ENCODE assay signal across 8 cellular contexts in genomic region chr17:76700627-76701470, GRCh38. TPM values are rescaled to one million over a fixed set of nuclear protein-coding genes. Genes with fewer than 3 reads are reported as not detected.
DNase-seq lines count a peak whose midpoint lies in the region; ATAC-seq, FAIRE-seq and TF ChIP-seq lines count a peak whose summit lies in the region.

No MANE protein-coding gene starts in this region.

- H3K4me3 ChIP-seq in A549 (no peak overlapping the region), choroid plexus epithelial cell (ENCODE audit: low read depth, low read length) (peak overlapping the region; percentile 40), mesenchymal stem cell (ENCODE audit: insufficient read depth in 1 of 2, low read depth in 1 of 2, low read length in 2 of 2) (peak overlapping the region; percentile 11 to 70), upper lobe of left lung (peak overlapping the region in 2 of 4 donors; percentile 2 to 38)

- no peaks in the 10 kb centered on the region for H3K79me1 ChIP-seq in mesenchymal stem cell (replicated peaks; ENCODE audit: low read length, poor library complexity, severe bottlenecking)

- peak overlapping the region; percentile 54 for H2BK120ac ChIP-seq in mesenchymal stem cell (ENCODE audit: low read depth, low read length)

- peak overlapping the region; percentile 87 for H3K9ac ChIP-seq in mesenchymal stem cell (ENCODE audit: low read length)

- H3K9me3 ChIP-seq in A549, result no peaks in the 10 kb centered on the region
- no peaks in the 10 kb centered on the region for H3K9me3 ChIP-seq in mesenchymal stem cell (ENCODE audit: control insufficient read depth, low read length)
- H3K9me3 ChIP-seq in upper lobe of left lung, result no peaks in the 10 kb centered on the region

- CTCF ChIA-PET in A549 (lab: Yijun Ruan, JAX), result interaction anchor here (3.4 to 26.0 kb wide), 3 partner anchors 11 to 177 kb away, joined by 14 to 456 read pairs (median 56); no protein-coding TSS in a partner anchor

- TF ChIP-seq CTCF in A549 (IDR thresholded peaks at IDR 0.05) (no peak), choroid plexus epithelial cell (conservative IDR thresholded peaks at IDR 0.05; ENCODE audit: low read depth, low read length) (no peak), upper lobe of left lung (IDR thresholded peaks at IDR 0.05) (no peak)

- TF ChIP-seq POLR2A in A549 (IDR thresholded peaks at IDR 0.05; ENCODE audit: low read length), result no peak
- TF ChIP-seq POLR2A in upper lobe of left lung (IDR thresholded peaks at IDR 0.05), result peak in 2 of 4 donors; percentile 18 to 29

- H3K27ac ChIP-seq in A549 (no peak overlapping the region), mesenchymal stem cell (ENCODE audit: low read length, poor library complexity, severe bottlenecking) (peak overlapping the region; percentile 92), upper lobe of left lung (peak overlapping the region; percentile 81 to 88 (median 88))

- DNase-seq in A549 (ENCODE audit: low read depth in 1 of 2, low spot score in 1 of 2), result no peak
- peak; percentile 90 for DNase-seq in LHCN-M2 (ENCODE audit: low read depth)
- DNase-seq in choroid plexus epithelial cell (ENCODE audit: low read depth), result peak; percentile 81
- DNase-seq in mesenchymal stem cell, result peak; percentile 94
- no peak for DNase-seq in upper lobe of left lung
- DNase-seq in stimulated activated CD4-positive, alpha-beta T cell treated with anti-CD3 and anti-CD28 coated beads, Interleukin-12 subunit alpha, Interleukin-12 subunit beta, amount 100 ng/mL, for 4 hours, result no peak
- no peak for DNase-seq in NCI-H128 (lab: John Stamatoyannopoulos, UW; ENCODE audit: unreplicated experiment)

- H3K27me3 ChIP-seq in mesenchymal stem cell (ENCODE audit: control insufficient read depth in 1 of 2, insufficient read depth in 1 of 2, low read length in 2 of 2) (no peaks in the 10 kb centered on the region), upper lobe of left lung (no peaks in the 10 kb centered on the region)

- H3K4ac ChIP-seq in mesenchymal stem cell (ENCODE audit: low read depth in 1 of 2, low read length in 2 of 2), result peak overlapping the region; percentile 77 to 86

- peak overlapping the region; percentile 85 for H4K8ac ChIP-seq in mesenchymal stem cell (ENCODE audit: low read length)

- no peak overlapping the region for H2AFZ ChIP-seq in mesenchymal stem cell (ENCODE audit: low read depth, low read length)

- H3K36me3 ChIP-seq in mesenchymal stem cell (ENCODE audit: control insufficient read depth in 1 of 2, insufficient read depth in 2 of 2, low read depth in 1 of 2, low read length in 2 of 2), result peaks cover 0 to 6% of the 10 kb centered on the region in 2 experiments
- H3K36me3 ChIP-seq in upper lobe of left lung, result no peaks in the 10 kb centered on the region

- H3K18ac ChIP-seq in mesenchymal stem cell (ENCODE audit: low read depth in 1 of 2, low read length in 2 of 2), result peak overlapping the region; percentile 81 to 88

- H3K4me1 ChIP-seq in A549 (no peaks in the 10 kb centered on the region), mesenchymal stem cell (ENCODE audit: control insufficient read depth, insufficient read depth, low read depth, low read length) (peaks cover 53% of the 10 kb centered on the region), upper lobe of left lung (peaks cover 41 to 63% (median 48%) of the 10 kb centered on the region in 4 donors)

- no peak overlapping the region for H3K23ac ChIP-seq in mesenchymal stem cell (ENCODE audit: low read length in 2 of 2)

- H2BK15ac ChIP-seq in mesenchymal stem cell (ENCODE audit: low read depth, poor library complexity, severe bottlenecking), result peak overlapping the region; percentile 80

- TF ChIP-seq EP300 in A549 (IDR thresholded peaks at IDR 0.05), result no peak
- peak in 1 of 4 donors; percentile 29 for TF ChIP-seq EP300 in upper lobe of left lung (IDR thresholded peaks at IDR 0.05)

- ATAC-seq in A549 (peak; percentile 14; a peak in 3 of 6 replicates), upper lobe of left lung (ENCODE audit: low FRiP score in 2 of 2) (peak; percentile 79 to 85), GM21825 (IDR thresholded peaks at IDR 0.05; ENCODE audit: unreplicated experiment) (no peak)

- TF ChIP-seq RAD21 in A549 (conservative IDR thresholded peaks at IDR 0.05 in 1 of 2, IDR thresholded peaks at IDR 0.05 in 1 of 2), result no peak

- peak overlapping the region; percentile 93 for H4K91ac ChIP-seq in mesenchymal stem cell (ENCODE audit: low read length)

- peak overlapping the region; percentile 45 for H2BK5ac ChIP-seq in mesenchymal stem cell (ENCODE audit: low read depth, low read length, poor library complexity, severe bottlenecking)

- POLR2A ChIA-PET in A549 (lab: Yijun Ruan, JAX), result no interaction called here

- no peak for FAIRE-seq in A549 (lab: Jason Lieb, UNC)

- WGBS in A549 (ENCODE audit: missing lambda C conversion rate), result 88% methylated on average over 32 of the region's 32 CpGs
- 29% methylated on average over 31 of the region's 32 CpGs for WGBS in mesenchymal stem cell
- WGBS in upper lobe of left lung, 2 donors, result 57 to 58% methylated on average over 32 of the region's 32 CpGs

- H2AK5ac ChIP-seq in mesenchymal stem cell (ENCODE audit: low read length, severe bottlenecking), result peak overlapping the region; percentile 98

- peak overlapping the region; percentile 76 to 90 for H2BK12ac ChIP-seq in mesenchymal stem cell (ENCODE audit: low read length in 2 of 2)

- peak overlapping the region in 1 of 2 experiments; percentile 55 for H3K14ac ChIP-seq in mesenchymal stem cell (ENCODE audit: low read length in 2 of 2)

- H3K4me2 ChIP-seq in A549 (no peak overlapping the region), mesenchymal stem cell (ENCODE audit: low read length, poor library complexity, severe bottlenecking) (peak overlapping the region; percentile 62)

TF ChIP-seq in A549, 52 proteins besides CTCF, POLR2A, EP300 and RAD21 (continues in another document):
- TF ChIP-seq BCL3 (IDR thresholded peaks at IDR 0.05), result no peak

RNA-seq across cellular contexts. Expression of gene MXRA7, which starts 9.9 kb away (rescaled TPM):
- polyA plus RNA-seq in A549 (2011; rRNA removed), result 47.8 and 80.1 TPM in 2 replicates
- 23.0 and 30.3 TPM in 2 replicates for polyA plus RNA-seq in A549 (2012; cell fraction: cytosol; rRNA removed)
- 7.5 and 12.8 TPM in 2 replicates for polyA plus RNA-seq in A549 (2012; cell fraction: nucleus; rRNA removed)
- 48.6 to 59.2 TPM (median 57.2 TPM) in 3 replicates for polyA plus RNA-seq in A549 (2017; fragmentation: RNase III; extraction: RNeasy Plus Mini Kit Qiagen cat#74134 plus additional on column Dnase treatment)
- 20.3 and 22.2 TPM in 2 replicates for polyA minus RNA-seq in A549 (2011; rRNA and poly(A)+ RNA removed)
- total RNA-seq in LHCN-M2 (2014; rRNA removed), result 470 and 568 TPM in 2 replicates
- 354 TPM for polyA plus RNA-seq in LHCN-M2 (2012)
- 167 TPM for polyA plus RNA-seq in mesenchymal stem cell (2013, experiment 1 of 2)
- polyA plus RNA-seq in mesenchymal stem cell (2013, experiment 2 of 2), result 173 TPM
- total RNA-seq in upper lobe of left lung, result 100 to 1,000 TPM in 1 of 6 donors, 10 to 100 TPM in 5; 21.0 to 147 (median 73.5) TPM

RNA-seq across cellular contexts. Expression of gene JMJD6, which starts 25.6 kb away (rescaled TPM):
- 17.5 and 23.0 TPM in 2 replicates for polyA plus RNA-seq in A549 (2011; rRNA removed)
- polyA plus RNA-seq in A549 (2012; cell fraction: cytosol; rRNA removed), result 29.8 and 31.6 TPM in 2 replicates
- 38.6 and 43.7 TPM in 2 replicates for polyA plus RNA-seq in A549 (2012; cell fraction: nucleus; rRNA removed)
- polyA plus RNA-seq in A549 (2017; fragmentation: RNase III; extraction: RNeasy Plus Mini Kit Qiagen cat#74134 plus additional on column Dnase treatment), result 44.5 to 55.3 TPM (median 53.3 TPM) in 3 replicates
- polyA minus RNA-seq in A549 (2011; rRNA and poly(A)+ RNA removed), result 16.0 and 23.1 TPM in 2 replicates
- total RNA-seq in LHCN-M2 (2014; rRNA removed), result 29.3 and 34.5 TPM in 2 replicates
- polyA plus RNA-seq in LHCN-M2 (2012), result 36.2 TPM
- polyA plus RNA-seq in mesenchymal stem cell (2013, experiment 1 of 2), result 23.3 TPM
- 24.1 TPM for polyA plus RNA-seq in mesenchymal stem cell (2013, experiment 2 of 2)
- 10 to 100 TPM; 23.3 to 63.9 (median 31.0) TPM for total RNA-seq in upper lobe of left lung

RNA-seq across cellular contexts. Expression of gene METTL23, which starts 25.8 kb away (rescaled TPM):
- polyA plus RNA-seq in A549 (2011; rRNA removed) (120 and 138 TPM in 2 replicates), A549 (2017; fragmentation: RNase III; extraction: RNeasy Plus Mini Kit Qiagen cat#74134 plus additional on column Dnase treatment) (64.6 to 67.2 TPM (median 64.9 TPM) in 3 replicates)
- polyA plus RNA-seq in A549 (2012; cell fraction: cytosol; rRNA removed), result 59.6 and 69.2 TPM in 2 replicates
- polyA plus RNA-seq in A549 (2012; cell fraction: nucleus; rRNA removed), result 52.8 and 61.7 TPM in 2 replicates
- polyA minus RNA-seq in A549 (2011; rRNA and poly(A)+ RNA removed), result 22.2 and 33.0 TPM in 2 replicates
- total RNA-seq in LHCN-M2 (2014; rRNA removed) (40.5 and 41.2 TPM in 2 replicates), upper lobe of left lung (10 to 100 TPM; 13.6 to 38.9 (median 28.3) TPM)
- 38.5 TPM for polyA plus RNA-seq in LHCN-M2 (2012)
- 35.5 TPM for polyA plus RNA-seq in mesenchymal stem cell (2013, experiment 1 of 2)
- 38.7 TPM for polyA plus RNA-seq in mesenchymal stem cell (2013, experiment 2 of 2)

RNA-seq across cellular contexts. Expression of gene SRSF2, which starts 36.3 kb away (rescaled TPM):
- polyA plus RNA-seq in A549 (2011; rRNA removed) (348 and 412 TPM in 2 replicates), A549 (2017; fragmentation: RNase III; extraction: RNeasy Plus Mini Kit Qiagen cat#74134 plus additional on column Dnase treatment) (338 to 342 TPM (median 340 TPM) in 3 replicates)
- polyA plus RNA-seq in A549 (2012; cell fraction: cytosol; rRNA removed), result 457 and 705 TPM in 2 replicates
- 1,115 and 2,236 TPM in 2 replicates for polyA plus RNA-seq in A549 (2012; cell fraction: nucleus; rRNA removed)
- 111 and 119 TPM in 2 replicates for polyA minus RNA-seq in A549 (2011; rRNA and poly(A)+ RNA removed)
- total RNA-seq in LHCN-M2 (2014; rRNA removed) (387 and 481 TPM in 2 replicates), upper lobe of left lung (100 to 1,000 TPM; 133 to 454 (median 211) TPM)
- 147 TPM for polyA plus RNA-seq in LHCN-M2 (2012)
- polyA plus RNA-seq in mesenchymal stem cell (2013, experiment 1 of 2), result 127 TPM
- polyA plus RNA-seq in mesenchymal stem cell (2013, experiment 2 of 2), result 137 TPM

RNA-seq across cellular contexts. Expression of gene MFSD11, which starts 37.1 kb away (rescaled TPM):
- polyA plus RNA-seq in A549 (2011; rRNA removed) (26.0 and 30.0 TPM in 2 replicates), A549 (2017; fragmentation: RNase III; extraction: RNeasy Plus Mini Kit Qiagen cat#74134 plus additional on column Dnase treatment) (17.4 to 18.2 TPM (median 17.5 TPM) in 3 replicates)
- polyA plus RNA-seq in A549 (2012; cell fraction: cytosol; rRNA removed), result 11.3 and 13.8 TPM in 2 replicates
- polyA plus RNA-seq in A549 (2012; cell fraction: nucleus; rRNA removed), result 22.0 and 27.9 TPM in 2 replicates
- polyA minus RNA-seq in A549 (2011; rRNA and poly(A)+ RNA removed), result 19.6 and 24.8 TPM in 2 replicates
- total RNA-seq in LHCN-M2 (2014; rRNA removed) (30.5 and 31.0 TPM in 2 replicates), upper lobe of left lung (10 to 100 TPM; 23.9 to 49.2 (median 34.4) TPM)
- 15.2 TPM for polyA plus RNA-seq in LHCN-M2 (2012)
- polyA plus RNA-seq in mesenchymal stem cell (2013, experiment 1 of 2), result 24.6 TPM
- 23.7 TPM for polyA plus RNA-seq in mesenchymal stem cell (2013, experiment 2 of 2)

Comparison
In these comparisons a context has a peak if more than half of its experiments do, and no peak if none do; other contexts are left out.
1. DNase-seq: peak in LHCN-M2 (single experiment), choroid plexus epithelial cell (single experiment) and mesenchymal stem cell (single experiment); none in A549 (0 of 2), upper lobe of left lung (0 of 2), stimulated activated CD4-positive, alpha-beta T cell treated with anti-CD3 and anti-CD28 coated beads, Interleukin-12 subunit alpha, Interleukin-12 subunit beta, amount 100 ng/mL, for 4 hours (single experiment) and NCI-H128 (single experiment).
2. H3K27ac ChIP-seq: peak in mesenchymal stem cell (single experiment) and upper lobe of left lung (4 of 4); none in A549 (0 of 2).